In the genomic region with DNA sequence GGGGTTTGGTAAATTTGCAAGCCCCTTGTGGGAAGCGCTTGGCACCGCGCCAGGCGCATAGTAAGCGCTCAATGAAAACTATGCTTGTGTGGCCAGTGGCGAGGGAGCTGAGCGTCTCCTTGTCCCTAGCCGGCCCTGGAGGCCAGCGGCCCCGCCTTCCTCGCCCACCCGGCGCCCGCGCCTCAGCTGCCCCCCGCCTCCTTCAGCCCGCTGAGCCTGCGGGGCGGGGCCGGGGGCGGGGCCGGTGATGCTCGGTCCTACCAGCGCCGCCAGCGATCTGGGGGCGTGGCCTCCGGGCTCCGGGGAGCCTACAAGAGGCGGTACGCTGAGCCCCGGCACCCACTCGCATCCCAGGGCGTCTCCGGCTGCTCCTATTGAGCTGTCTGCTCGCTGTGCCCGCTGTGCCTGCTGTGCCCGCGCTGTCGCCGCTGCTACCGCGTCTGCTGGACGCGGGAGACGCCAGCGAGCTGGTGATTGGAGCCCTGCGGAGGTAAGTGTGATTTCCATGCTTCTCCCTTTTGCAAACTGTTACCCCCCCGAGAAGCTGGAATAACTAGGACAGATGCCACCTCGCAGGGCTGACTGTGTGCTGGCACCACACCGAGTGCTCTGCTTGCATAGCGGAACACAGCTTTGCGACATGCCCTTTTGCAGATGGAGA, we compare ENCODE assay signal across 1 cellular context.
TF ChIP-seq lines count a peak whose summit lies in the region.

Gene CRISPLD2, plus strand, starts transcription at position 342 of the 661 bp plus-strand sequence. CDS start 18,511 bp downstream, outside the sequence.

TF ChIP-seq in IMR-90, 13 proteins besides CTCF, POLR2A, EP300 and RAD21:
- TF ChIP-seq BHLHE40 (IDR thresholded peaks at IDR 0.05; ENCODE audit: low read depth, low read length) (no peak), SMC3 (IDR thresholded peaks at IDR 0.05; ENCODE audit: low read depth, low read length) (no peak), MAZ (IDR thresholded peaks at IDR 0.05; ENCODE audit: borderline replicate concordance, low read depth, low read length) (peak; percentile 72; the same call in 1 of the 2 replicates), ELK1 (IDR thresholded peaks at IDR 0.05; ENCODE audit: borderline replicate concordance, low read depth, low read length) (no peak), USF2 (IDR thresholded peaks at IDR 0.05; ENCODE audit: low read depth, low read length) (no peak), RFX5 (IDR thresholded peaks at IDR 0.05; ENCODE audit: low read depth, low read length) (no peak), NFE2L2 (IDR thresholded peaks at IDR 0.05; ENCODE audit: low read depth, low read length) (no peak), FOS (IDR thresholded peaks at IDR 0.05; ENCODE audit: low read depth, low read length) (no peak), MXI1 (IDR thresholded peaks at IDR 0.05; ENCODE audit: borderline replicate concordance, low read depth, low read length) (0 out of 2 replicates have a peak, but pooled peaks have one; percentile 31), RCOR1 (IDR thresholded peaks at IDR 0.05; ENCODE audit: insufficient replicate concordance, low read length) (no peak), CHD1 (IDR thresholded peaks at IDR 0.05; ENCODE audit: low read depth, low read length) (no peak; the same call in 1 of the 2 replicates)
